In genomic region chr21:17796037-17796403, GRCh38 we compare ENCODE assay signal across 17 cellular contexts. TPM values are rescaled to one million over a fixed set of nuclear protein-coding genes. Genes with fewer than 3 reads are reported as not detected.
DNase-seq lines count a peak whose midpoint lies in the region; ATAC-seq and TF ChIP-seq lines count a peak whose summit lies in the region.
"Had no signal": no experiment of that assay in that cellular context is flagged by ENCODE, and none has a peak within 500 bp of the region (broad histone marks: within the 10 kb centered on the region; RNA-seq: fewer than 3 reads in every experiment).

No MANE protein-coding gene starts in this region.

- no peak for TF ChIP-seq POLR2A in vagina (IDR thresholded peaks at IDR 0.05)

- no peak overlapping the region for H3K4me3 ChIP-seq in fibroblast of villous mesenchyme (ENCODE audit: low read depth, low read length)
- no peak overlapping the region for H3K4me3 ChIP-seq in vagina
- H3K4me3 ChIP-seq: heart left ventricle, skin epidermis, stomach had no signal

- peaks cover 58% of the 10 kb centered on the region for H3K4me1 Mint-ChIP-seq in activated naive CD4-positive, alpha-beta T cell treated with anti-CD3 and anti-CD28 coated beads, Interleukin-2, amount 10 ng/mL, durations not matched to agents 7 days and 5 days
- H3K4me1 Mint-ChIP-seq in activated B cell treated with CpG ODN at 0.5 μM for 24 hours (peaks cover 47% of the 10 kb centered on the region), type B pancreatic cell (ENCODE audit: unreplicated experiment) (peaks cover 7% of the 10 kb centered on the region)

- CTCF ChIA-PET in activated naive CD4-positive, alpha-beta T cell treated with anti-CD3 and anti-CD28 coated beads, Interleukin-2, amount 10 ng/mL, durations not matched to agents 7 days and 5 days (lab: Charles Lee), result interaction anchor here (1.4 to 1.8 kb wide), 2 partner anchors 22 to 128 kb away, joined by 4 to 7 read pairs; partner anchors contain the start of gene C21orf91
- CTCF ChIA-PET in activated B cell treated with CpG ODN at 0.5 μM for 24 hours (lab: Charles Lee), result no interaction called here

- no peak for DNase-seq in activated naive CD4-positive, alpha-beta T cell treated with anti-CD3 and anti-CD28 coated beads, Interleukin-2, amount 10 ng/mL, durations not matched to agents 7 days and 5 days
- no peak for DNase-seq in activated naive CD4-positive, alpha-beta T cell treated with anti-CD3 and anti-CD28 coated beads, Interleukin-2, amount 50 U/mL, for 16 hours
- no peak for DNase-seq in activated B cell treated with CpG ODN at 0.5 μM for 24 hours
- peak; percentile 22 for DNase-seq in fibroblast of villous mesenchyme (ENCODE audit: low read depth)
- DNase-seq in vagina (ENCODE audit: extremely low spot score in 2 of 2), result no peak
- DNase-seq in type B pancreatic cell (ENCODE audit: extremely low spot score, unreplicated experiment), result no peak
- DNase-seq in hippocampal formation (lab: John Stamatoyannopoulos, UW), result no peak
- no peak for DNase-seq in 8988T
- DNase-seq: DMS 273 treated with DMSO at 0.1 percent for 48 hours, heart left ventricle, IMR-90, NCI-H1048, NCI-H748 treated with DMSO at 0.1 percent for 48 hours, stomach had no signal

- no peaks in the 10 kb centered on the region for H3K36me3 ChIP-seq in vagina

- peaks cover 48% of the 10 kb centered on the region for H3K36me3 Mint-ChIP-seq in activated naive CD4-positive, alpha-beta T cell treated with anti-CD3 and anti-CD28 coated beads, Interleukin-2, amount 10 ng/mL, durations not matched to agents 7 days and 5 days
- H3K36me3 Mint-ChIP-seq in activated B cell treated with CpG ODN at 0.5 μM for 24 hours (ENCODE audit: low read depth), result peaks cover 47% of the 10 kb centered on the region
- H3K36me3 Mint-ChIP-seq in type B pancreatic cell, result peaks cover 19% of the 10 kb centered on the region

- TF ChIP-seq CTCF in activated B cell treated with CpG ODN at 0.5 μM for 24 hours (IDR thresholded peaks at IDR 0.05) (no peak), fibroblast of villous mesenchyme (IDR thresholded peaks at IDR 0.05; ENCODE audit: insufficient read depth, low read depth, low read length) (no peak), vagina (IDR thresholded peaks at IDR 0.05) (no peak), type B pancreatic cell (conservative IDR thresholded peaks at IDR 0.05) (no peak)

- no peak for ATAC-seq in activated B cell treated with CpG ODN at 0.5 μM for 24 hours (ENCODE audit: low read depth)
- ATAC-seq: esophagus mucosa, heart left ventricle had no signal

- peaks cover 27% of the 10 kb centered on the region for H3K4me1 ChIP-seq in vagina

- POLR2A ChIA-PET in activated B cell treated with CpG ODN at 0.5 μM for 24 hours (lab: Charles Lee), result interaction anchor here (0.8 to 3.6 kb wide), 2 partner anchors 12 to 23 kb away, joined by 3 to 22 read pairs; partner anchors contain the start of gene C21orf91

- H3K4me3 Mint-ChIP-seq in activated naive CD4-positive, alpha-beta T cell treated with anti-CD3 and anti-CD28 coated beads, Interleukin-2, amount 10 ng/mL, durations not matched to agents 7 days and 5 days, result no peak overlapping the region
- H3K4me3 Mint-ChIP-seq in activated B cell treated with CpG ODN at 0.5 μM for 24 hours (no peak overlapping the region), type B pancreatic cell (no peak overlapping the region)
- H3K4me3 Mint-ChIP-seq: brain had no signal

- peaks cover 3% of the 10 kb centered on the region for H3K9me3 Mint-ChIP-seq in activated naive CD4-positive, alpha-beta T cell treated with anti-CD3 and anti-CD28 coated beads, Interleukin-2, amount 10 ng/mL, durations not matched to agents 7 days and 5 days
- no peaks in the 10 kb centered on the region for H3K9me3 Mint-ChIP-seq in activated B cell treated with CpG ODN at 0.5 μM for 24 hours
- no peaks in the 10 kb centered on the region for H3K9me3 Mint-ChIP-seq in type B pancreatic cell

- peak overlapping the region; percentile 71 for H3K27ac Mint-ChIP-seq in activated naive CD4-positive, alpha-beta T cell treated with anti-CD3 and anti-CD28 coated beads, Interleukin-2, amount 10 ng/mL, durations not matched to agents 7 days and 5 days
- H3K27ac Mint-ChIP-seq in activated B cell treated with CpG ODN at 0.5 μM for 24 hours (peak overlapping the region; percentile 36), type B pancreatic cell (no peak overlapping the region)
- H3K27ac Mint-ChIP-seq: brain had no signal

- no peaks in the 10 kb centered on the region for H3K9me3 ChIP-seq in vagina
- H3K9me3 ChIP-seq: stomach had no signal

- H3K27me3 ChIP-seq in vagina, result no peaks in the 10 kb centered on the region
- H3K27me3 ChIP-seq: heart left ventricle, stomach had no signal

- intact Hi-C loops in activated B cell treated with CpG ODN at 0.5 μM for 24 hours (cut with micrococcal nuclease) (no loop called here), vagina (cut with DNase I) (no loop called here)

- peak overlapping the region; percentile 10 for H3K27ac ChIP-seq in vagina

- no peaks in the 10 kb centered on the region for H3K27me3 Mint-ChIP-seq in activated naive CD4-positive, alpha-beta T cell treated with anti-CD3 and anti-CD28 coated beads, Interleukin-2, amount 10 ng/mL, durations not matched to agents 7 days and 5 days
- no peaks in the 10 kb centered on the region for H3K27me3 Mint-ChIP-seq in activated B cell treated with CpG ODN at 0.5 μM for 24 hours
- H3K27me3 Mint-ChIP-seq in type B pancreatic cell, result no peaks in the 10 kb centered on the region
- H3K27me3 Mint-ChIP-seq: brain had no signal

RNA-seq across cellular contexts. Expression of gene C21orf91, which starts 23.1 kb away (rescaled TPM):
- total RNA-seq in activated B cell treated with CpG ODN at 0.5 μM for 24 hours (34.2 and 35.9 TPM in 2 replicates), fibroblast of villous mesenchyme (10.4 and 11.9 TPM in 2 replicates), vagina (8.6 TPM), type B pancreatic cell (ENCODE audit: low replicate concordance) (14.5 and 35.8 TPM in 2 replicates)
